Comparison of ENCODE assay signal across 30 cellular contexts in genomic region chr3:133722935-133723334, GRCh38. TPM values are rescaled to one million over a fixed set of nuclear protein-coding genes. Genes with fewer than 3 reads are reported as not detected.
"Had no signal": no experiment of that assay in that cellular context is flagged by ENCODE, and none has a peak within 500 bp of the region (broad histone marks: within the 10 kb centered on the region; RNA-seq: fewer than 3 reads in every experiment).

No MANE protein-coding gene starts in this region.

- H3K27ac ChIP-seq: colonic mucosa, coronary artery, dorsolateral prefrontal cortex, epithelial cell of prostate, esophagus muscularis mucosa, esophagus squamous epithelium, foreskin keratinocyte, gastrocnemius medialis, gastroesophageal sphincter, heart left ventricle, heart right ventricle, hepatocyte had no signal

- H3K9me3 ChIP-seq: colonic mucosa had no signal

- H3K4me3 Mint-ChIP-seq: dendritic cell treated with granulocyte-macrophage colony-stimulating factor and Interleukin-4, amounts not matched to agents 40 ng/mL and 50 ng/mL, for 4 days; effector memory CD8-positive, alpha-beta T cell; endodermal cell had no signal

- H3K36me3 ChIP-seq: colonic mucosa, esophagus muscularis mucosa, esophagus squamous epithelium, gastrocnemius medialis, heart left ventricle, heart right ventricle had no signal

- ATAC-seq: effector memory CD8-positive, alpha-beta T cell; esophagus mucosa; foreskin keratinocyte; gastrocnemius medialis; gastroesophageal sphincter; heart left ventricle; heart right ventricle had no signal

- H3K4me3 ChIP-seq: colonic mucosa, coronary artery, dorsolateral prefrontal cortex, esophagus muscularis mucosa, esophagus squamous epithelium, gastrocnemius medialis, gastroesophageal sphincter, heart left ventricle, heart right ventricle, hepatocyte had no signal

- H3K4me1 ChIP-seq: colonic mucosa, esophagus muscularis mucosa, esophagus squamous epithelium, foreskin keratinocyte, gastrocnemius medialis, gastroesophageal sphincter, heart left ventricle, heart right ventricle had no signal

- H3K4me1 Mint-ChIP-seq: endodermal cell had no signal

- H3K79me2 ChIP-seq: hepatocyte had no signal

- H2AFZ ChIP-seq: hepatocyte had no signal

- H3K27me3 ChIP-seq: colonic mucosa, dorsolateral prefrontal cortex, esophagus muscularis mucosa, esophagus squamous epithelium, foreskin keratinocyte, gastrocnemius medialis, gastroesophageal sphincter, heart left ventricle, heart right ventricle had no signal

- H3K27ac Mint-ChIP-seq: dendritic cell treated with granulocyte-macrophage colony-stimulating factor and Interleukin-4, amounts not matched to agents 40 ng/mL and 50 ng/mL, for 4 days; effector memory CD8-positive, alpha-beta T cell; endodermal cell had no signal

- H3K4me2 ChIP-seq: hepatocyte had no signal

- DNase-seq: colonic mucosa; cortex of kidney; dermis blood vessel endothelial cell; dorsolateral prefrontal cortex; effector CD4-positive, alpha-beta T cell; effector CD8-positive, alpha-beta T cell; effector memory CD4-positive, alpha-beta T cell; effector memory CD8-positive, alpha-beta T cell; endodermal cell; erythroblast; esophagus squamous epithelium; foreskin fibroblast; foreskin keratinocyte; foreskin melanocyte; gastrocnemius medialis; glutamatergic neuron; head of caudate nucleus; heart left ventricle; heart right ventricle had no signal

- FAIRE-seq: endometrium, endothelial cell of umbilical vein, frontal cortex had no signal

RNA-seq across cellular contexts. Expression of gene TF, which starts 23.3 kb away (rescaled TPM):
- total RNA-seq: fibroblast of villous mesenchyme had no signal
